In genomic region chr6:44256291-44257006, GRCh38 we compare ENCODE assay signal across 8 cellular contexts.
DNase-seq lines count a peak whose midpoint lies in the region; ATAC-seq and TF ChIP-seq lines count a peak whose summit lies in the region.

No MANE protein-coding gene starts in this region.

- 0 out of 2 replicates have a peak overlapping the region, but pooled peaks have one; percentile 14 for H3K27ac ChIP-seq in SK-N-MC
- peak overlapping the region; percentile 80 for H3K27ac ChIP-seq in effector memory CD4-positive, alpha-beta T cell (ENCODE audit: insufficient read depth, low read length, poor library complexity, severe bottlenecking)

- ATAC-seq in activated CD4-positive, CD25-positive, alpha-beta regulatory T cell treated with anti-CD3 and anti-CD28 coated beads, Interleukin-2, amount 50 U/mL, for 24 hours = peak; percentile 6
- ATAC-seq in HG03196 (IDR thresholded peaks at IDR 0.05; ENCODE audit: unreplicated experiment) = no peak
- no peak for ATAC-seq in GM21423 (IDR thresholded peaks at IDR 0.05; ENCODE audit: unreplicated experiment)

- H3K27ac Mint-ChIP-seq in nephron progenitor cell = peak overlapping the region; percentile 95

- DNase-seq in activated CD4-positive, CD25-positive, alpha-beta regulatory T cell treated with anti-CD3 and anti-CD28 coated beads, Interleukin-2, amount 50 U/mL, for 72 hours = no peak
- no peak for DNase-seq in SK-N-MC (ENCODE audit: low read depth, low spot score)
- DNase-seq in effector memory CD4-positive, alpha-beta T cell = no peak
- DNase-seq in nephron progenitor cell = no peak
- DNase-seq in cerebellar nuclear complex (lab: John Stamatoyannopoulos, UW) = no peak

- H3K9me3 ChIP-seq in SK-N-MC (ENCODE audit: low read depth, low read length) = no peaks in the 10 kb centered on the region
- no peaks in the 10 kb centered on the region for H3K9me3 ChIP-seq in effector memory CD4-positive, alpha-beta T cell (ENCODE audit: control insufficient read depth, low read length)

- H3K4me1 ChIP-seq in effector memory CD4-positive, alpha-beta T cell (ENCODE audit: control insufficient read depth, insufficient read depth, low read length, poor library complexity, severe bottlenecking) = peaks cover 18% of the 10 kb centered on the region

- H3K4me3 Mint-ChIP-seq in nephron progenitor cell = peak overlapping the region; percentile 90

- no peaks in the 10 kb centered on the region for H3K27me3 ChIP-seq in effector memory CD4-positive, alpha-beta T cell (replicated peaks; ENCODE audit: control insufficient read depth, insufficient read depth, low read length, poor library complexity, severe bottlenecking)

- peak overlapping the region; percentile 92 for H3K4me3 ChIP-seq in SK-N-MC
- peak overlapping the region; percentile 82 for H3K4me3 ChIP-seq in effector memory CD4-positive, alpha-beta T cell (ENCODE audit: insufficient read depth, low read depth, low read length, poor library complexity, severe bottlenecking)

- peaks cover 7% of the 10 kb centered on the region for H3K27me3 Mint-ChIP-seq in nephron progenitor cell (ENCODE audit: low read depth, poor library complexity)

- H3K4me1 Mint-ChIP-seq in nephron progenitor cell = peaks cover 62% of the 10 kb centered on the region

- H3K9ac ChIP-seq in SK-N-MC (ENCODE audit: insufficient read length) = peak overlapping the region; percentile 76

- peaks cover 38% of the 10 kb centered on the region for H3K36me3 ChIP-seq in SK-N-MC (ENCODE audit: insufficient read depth, low read length)
- peaks cover 54% of the 10 kb centered on the region for H3K36me3 ChIP-seq in effector memory CD4-positive, alpha-beta T cell (ENCODE audit: control insufficient read depth, insufficient read depth, low read length)

- H3K36me3 Mint-ChIP-seq in nephron progenitor cell (ENCODE audit: low read depth) = peaks cover 36% of the 10 kb centered on the region

- H3K9me3 Mint-ChIP-seq in nephron progenitor cell = no peaks in the 10 kb centered on the region

- no peak for TF ChIP-seq CTCF in nephron progenitor cell (IDR thresholded peaks at IDR 0.05)

Comparison
In these comparisons a context has a peak if more than half of its experiments do, and no peak if none do; other contexts are left out.
1. ATAC-seq: peak in activated CD4-positive, CD25-positive, alpha-beta regulatory T cell treated with anti-CD3 and anti-CD28 coated beads, Interleukin-2, amount 50 U/mL, for 24 hours (2 of 2); none in HG03196 (single experiment) and GM21423 (single experiment).